ENCODE assay signal across 17 cellular contexts in the genomic region with DNA sequence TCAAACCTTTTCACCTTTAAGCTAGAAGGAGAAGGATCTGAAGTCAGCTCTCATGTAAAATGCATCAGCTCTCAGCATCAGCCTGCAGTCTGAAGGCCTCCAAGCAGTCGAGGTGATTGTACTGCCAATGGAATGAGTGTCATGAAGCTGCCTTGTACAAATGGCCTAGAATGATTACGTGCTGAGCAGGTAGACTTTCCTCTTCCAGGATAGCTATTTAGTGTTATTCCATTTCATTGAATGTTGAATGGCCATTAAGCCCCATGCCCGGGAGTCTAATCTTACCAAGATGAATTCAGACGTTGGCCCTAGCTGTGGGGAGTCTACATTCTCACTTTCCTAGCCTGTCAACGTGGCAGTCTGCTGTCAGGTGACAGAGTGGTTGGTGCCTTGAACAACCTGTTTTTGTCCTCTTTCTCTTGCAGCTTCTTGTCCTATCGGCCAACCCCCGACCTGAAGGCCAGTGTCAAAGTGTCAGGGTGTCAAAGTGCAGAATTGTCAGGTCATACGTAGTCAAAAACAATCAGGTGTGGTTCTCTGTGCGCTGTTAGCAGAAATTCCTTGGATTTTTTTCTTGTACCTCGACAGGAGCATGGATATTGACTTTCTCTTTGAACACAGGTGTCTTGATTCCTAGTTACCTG.
DNase-seq lines count a peak whose midpoint lies in the region; ATAC-seq and TF ChIP-seq lines count a peak whose summit lies in the region.
"Had no signal": no experiment of that assay in that cellular context is flagged by ENCODE, and none has a peak within 500 bp of the region (broad histone marks: within the 10 kb centered on the region; RNA-seq: fewer than 3 reads in every experiment).

No MANE protein-coding gene starts in this region.

- no peak for DNase-seq in CD4-positive, CD25-positive, alpha-beta regulatory T cell
- DNase-seq in WTC11 (ENCODE audit: low spot score) (no peak), mesothelial cell of epicardium (ENCODE audit: low spot score in 2 of 2, unreplicated experiment in 2 of 2) (no peak), posterior vena cava (ENCODE audit: low spot score) (peak; percentile 11), upper lobe of right lung (no peak)
- DNase-seq: ACHN; BE2C; CD8-positive, alpha-beta T cell; COR-L47; DND-41; GDM1; GM23248 had no signal

- H3K36me3 ChIP-seq in CD4-positive, CD25-positive, alpha-beta regulatory T cell (ENCODE audit: control insufficient read depth, insufficient read depth, low read length): peaks cover 2% of the 10 kb centered on the region
- H3K36me3 ChIP-seq in upper lobe of right lung: no peaks in the 10 kb centered on the region
- H3K36me3 ChIP-seq: BE2C had no signal

- H3K27me3 ChIP-seq in CD4-positive, CD25-positive, alpha-beta regulatory T cell (ENCODE audit: control insufficient read depth, insufficient read depth, low read length): no peaks in the 10 kb centered on the region
- no peaks in the 10 kb centered on the region for H3K27me3 ChIP-seq in upper lobe of right lung
- H3K27me3 ChIP-seq: BE2C had no signal

- no peaks in the 10 kb centered on the region for H3K27me3 Mint-ChIP-seq in CD4-positive, CD25-positive, alpha-beta regulatory T cell
- no peaks in the 10 kb centered on the region for H3K27me3 Mint-ChIP-seq in WTC11 (ENCODE audit: low read depth)
- H3K27me3 Mint-ChIP-seq in mesothelial cell of epicardium (ENCODE audit: low read depth): no peaks in the 10 kb centered on the region
- H3K27me3 Mint-ChIP-seq: IgD-negative memory B cell had no signal

- peak overlapping the region in 2 of 3 donors; percentile 33 to 47 for H3K27ac Mint-ChIP-seq in CD4-positive, CD25-positive, alpha-beta regulatory T cell
- H3K27ac Mint-ChIP-seq in WTC11 (peak overlapping the region; percentile 49; the same call in 1 of the 2 replicates), mesothelial cell of epicardium (peak overlapping the region; percentile 39)
- H3K27ac Mint-ChIP-seq: CD8-positive, alpha-beta T cell; IgD-negative memory B cell had no signal

- H3K4me3 ChIP-seq in CD4-positive, CD25-positive, alpha-beta regulatory T cell (ENCODE audit: low read depth, low read length): no peak overlapping the region
- no peak overlapping the region for H3K4me3 ChIP-seq in upper lobe of right lung
- H3K4me3 ChIP-seq: GM23248 had no signal

- peaks cover 34% of the 10 kb centered on the region for H3K36me3 Mint-ChIP-seq in CD4-positive, CD25-positive, alpha-beta regulatory T cell
- no peaks in the 10 kb centered on the region for H3K36me3 Mint-ChIP-seq in WTC11
- H3K36me3 Mint-ChIP-seq in mesothelial cell of epicardium: peaks cover 8% of the 10 kb centered on the region

- no peaks in the 10 kb centered on the region for H3K9me3 Mint-ChIP-seq in CD4-positive, CD25-positive, alpha-beta regulatory T cell
- H3K9me3 Mint-ChIP-seq in WTC11 (no peaks in the 10 kb centered on the region), mesothelial cell of epicardium (no peaks in the 10 kb centered on the region)
- H3K9me3 Mint-ChIP-seq: CD8-positive, alpha-beta T cell; IgD-negative memory B cell had no signal

- H3K4me3 Mint-ChIP-seq in CD4-positive, CD25-positive, alpha-beta regulatory T cell: no peak overlapping the region
- H3K4me3 Mint-ChIP-seq in WTC11 (no peak overlapping the region), mesothelial cell of epicardium (no peak overlapping the region)
- H3K4me3 Mint-ChIP-seq: CD8-positive, alpha-beta T cell; IgD-negative memory B cell had no signal

- ATAC-seq in CD4-positive, CD25-positive, alpha-beta regulatory T cell (ENCODE audit: low read depth in 2 of 2): no peak
- no peak for ATAC-seq in WTC11
- no peak for ATAC-seq in upper lobe of right lung
- ATAC-seq in HG02759 (IDR thresholded peaks at IDR 0.05; ENCODE audit: unreplicated experiment): no peak
- no peak for ATAC-seq in GM19455 (IDR thresholded peaks at IDR 0.05; ENCODE audit: unreplicated experiment)
- no peak for ATAC-seq in HG03354 (IDR thresholded peaks at IDR 0.05; ENCODE audit: poor library complexity, severe bottlenecking, unreplicated experiment)
- ATAC-seq: CD8-positive, alpha-beta T cell had no signal

- H3K9me3 ChIP-seq in CD4-positive, CD25-positive, alpha-beta regulatory T cell (ENCODE audit: control insufficient read depth in 2 of 2, low read length in 2 of 2): no peaks in the 10 kb centered on the region
- no peaks in the 10 kb centered on the region for H3K9me3 ChIP-seq in upper lobe of right lung
- H3K9me3 ChIP-seq: BE2C had no signal

- H3K4me1 ChIP-seq in CD4-positive, CD25-positive, alpha-beta regulatory T cell (ENCODE audit: control insufficient read depth, insufficient read depth, low read length, poor library complexity, severe bottlenecking): no peaks in the 10 kb centered on the region
- H3K4me1 ChIP-seq in upper lobe of right lung: no peaks in the 10 kb centered on the region

- POLR2A ChIA-PET in WTC11 (lab: Charles Lee): no interaction called here

- CTCF ChIA-PET in WTC11 (lab: Charles Lee): interaction anchor here (1.1 to 1.3 kb wide), 2 partner anchors 32 to 224 kb away, joined by 4 read pairs; no protein-coding TSS in a partner anchor

- no peak overlapping the region for H3K27ac ChIP-seq in CD4-positive, CD25-positive, alpha-beta regulatory T cell (ENCODE audit: insufficient read depth, low read length, poor library complexity, severe bottlenecking)
- H3K27ac ChIP-seq in upper lobe of right lung: no peak overlapping the region
- H3K27ac ChIP-seq: C4-2B, GM23248 had no signal

- intact Hi-C loops in posterior vena cava (cut with DNase I) (no loop called here), upper lobe of right lung (cut with DNase I) (no loop called here)

- H3K4me1 Mint-ChIP-seq in CD4-positive, CD25-positive, alpha-beta regulatory T cell: peaks cover 0 to 5% (median 0%) of the 10 kb centered on the region in 4 donors
- H3K4me1 Mint-ChIP-seq in WTC11 (peaks cover 4% of the 10 kb centered on the region), mesothelial cell of epicardium (peaks cover 5% of the 10 kb centered on the region)
- H3K4me1 Mint-ChIP-seq: IgD-negative memory B cell had no signal

- no peak for TF ChIP-seq CTCF in WTC11 (IDR thresholded peaks at IDR 0.05)
- TF ChIP-seq CTCF in mesothelial cell of epicardium (IDR thresholded peaks at IDR 0.05; ENCODE audit: unreplicated experiment): no peak
- TF ChIP-seq CTCF in upper lobe of right lung (IDR thresholded peaks at IDR 0.05): no peak

TF ChIP-seq in WTC11, 78 proteins besides CTCF, POLR2A, EP300 and RAD21:
- TF ChIP-seq SMAD3 (CRISPR knock-in tag; IDR thresholded peaks at IDR 0.05; ENCODE audit: borderline replicate concordance) (no peak), NFYB (CRISPR knock-in tag; conservative IDR thresholded peaks at IDR 0.05; ENCODE audit: low read depth) (no peak), TEAD4 (CRISPR knock-in tag; IDR thresholded peaks at IDR 0.05) (no peak), ELF4 (CRISPR knock-in tag; IDR thresholded peaks at IDR 0.05; ENCODE audit: low read depth) (no peak), ZNF232 (CRISPR knock-in tag; IDR thresholded peaks at IDR 0.05) (no peak), PRDM15 (CRISPR knock-in tag; IDR thresholded peaks at IDR 0.05) (no peak), HMGA2 (CRISPR knock-in tag; IDR thresholded peaks at IDR 0.05) (no peak), SOX15 (CRISPR knock-in tag; IDR thresholded peaks at IDR 0.05) (no peak), CREM (CRISPR knock-in tag; IDR thresholded peaks at IDR 0.05) (no peak), FOXK1 (CRISPR knock-in tag; IDR thresholded peaks at IDR 0.05) (no peak), JAZF1 (CRISPR knock-in tag; IDR thresholded peaks at IDR 0.05) (no peak), ZNF263 (CRISPR knock-in tag; IDR thresholded peaks at IDR 0.05; ENCODE audit: low read depth) (no peak)
- TF ChIP-seq, protein P1, sequence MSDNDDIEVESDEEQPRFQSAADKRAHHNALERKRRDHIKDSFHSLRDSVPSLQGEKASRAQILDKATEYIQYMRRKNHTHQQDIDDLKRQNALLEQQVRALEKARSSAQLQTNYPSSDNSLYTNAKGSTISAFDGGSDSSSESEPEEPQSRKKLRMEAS (CRISPR knock-in tag; IDR thresholded peaks at IDR 0.05): no peak
- TF ChIP-seq, protein P2, sequence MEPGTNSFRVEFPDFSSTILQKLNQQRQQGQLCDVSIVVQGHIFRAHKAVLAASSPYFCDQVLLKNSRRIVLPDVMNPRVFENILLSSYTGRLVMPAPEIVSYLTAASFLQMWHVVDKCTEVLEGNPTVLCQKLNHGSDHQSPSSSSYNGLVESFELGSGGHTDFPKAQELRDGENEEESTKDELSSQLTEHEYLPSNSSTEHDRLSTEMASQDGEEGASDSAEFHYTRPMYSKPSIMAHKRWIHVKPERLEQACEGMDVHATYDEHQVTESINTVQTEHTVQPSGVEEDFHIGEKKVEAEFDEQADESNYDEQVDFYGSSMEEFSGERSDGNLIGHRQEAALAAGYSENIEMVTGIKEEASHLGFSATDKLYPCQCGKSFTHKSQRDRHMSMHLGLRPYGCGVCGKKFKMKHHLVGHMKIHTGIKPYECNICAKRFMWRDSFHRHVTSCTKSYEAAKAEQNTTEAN (CRISPR knock-in tag; IDR thresholded peaks at IDR 0.05): no peak
TF ChIP-seq in WTC11: peak in this region for 0.
